ENCODE assay signal across 1 cellular context in the genomic region with DNA sequence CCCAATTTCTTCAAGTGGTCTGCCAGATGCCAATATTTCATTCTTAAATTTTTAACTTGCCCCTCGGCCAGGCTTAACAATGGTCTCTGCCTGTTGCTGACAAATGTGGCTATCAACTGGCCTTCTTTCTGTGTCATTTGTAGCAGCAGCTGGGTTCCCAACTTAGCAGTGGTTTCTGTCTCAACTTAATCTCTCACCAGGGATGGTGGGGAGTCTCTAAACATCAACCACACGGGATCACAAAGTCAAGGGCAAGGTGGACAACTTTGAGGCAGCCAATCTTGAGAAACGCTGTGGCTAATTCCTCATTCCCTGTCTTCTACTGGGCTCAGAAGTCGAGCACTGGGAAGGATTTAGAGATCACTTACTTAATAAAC.
TF ChIP-seq lines count a peak whose summit lies in the region.

No MANE protein-coding gene starts in this region.

TF ChIP-seq in H1, 55 proteins besides CTCF, POLR2A, EP300 and RAD21 (continued from another document):
- TF ChIP-seq ATF3 (IDR thresholded peaks at IDR 0.05; ENCODE audit: insufficient read depth, low read depth, low read length) (no peak), HDAC6 (IDR thresholded peaks at IDR 0.05; ENCODE audit: low read depth, low read length) (no peak), SIRT6 (IDR thresholded peaks at IDR 0.05; ENCODE audit: low read length) (no peak), RBBP5 (IDR thresholded peaks at IDR 0.05; ENCODE audit: borderline replicate concordance, low read depth, low read length) (no peak), TBP (IDR thresholded peaks at IDR 0.05; ENCODE audit: low read depth, low read length) (no peak), CREB1 (IDR thresholded peaks at IDR 0.05) (no peak), RXRA (IDR thresholded peaks at IDR 0.05; ENCODE audit: insufficient read depth, low read depth, low read length) (no peak), NANOG (IDR thresholded peaks at IDR 0.05; ENCODE audit: insufficient read depth, low read depth, low read length, poor library complexity, severe bottlenecking) (no peak), BRCA1 (IDR thresholded peaks at IDR 0.05; ENCODE audit: low read depth, low read length) (no peak), CBX8 (IDR thresholded peaks at IDR 0.05; ENCODE audit: borderline replicate concordance, low read depth, low read length) (no peak), SP1 (IDR thresholded peaks at IDR 0.05; ENCODE audit: low read depth, low read length) (no peak)
- TF ChIP-seq, protein P1, sequence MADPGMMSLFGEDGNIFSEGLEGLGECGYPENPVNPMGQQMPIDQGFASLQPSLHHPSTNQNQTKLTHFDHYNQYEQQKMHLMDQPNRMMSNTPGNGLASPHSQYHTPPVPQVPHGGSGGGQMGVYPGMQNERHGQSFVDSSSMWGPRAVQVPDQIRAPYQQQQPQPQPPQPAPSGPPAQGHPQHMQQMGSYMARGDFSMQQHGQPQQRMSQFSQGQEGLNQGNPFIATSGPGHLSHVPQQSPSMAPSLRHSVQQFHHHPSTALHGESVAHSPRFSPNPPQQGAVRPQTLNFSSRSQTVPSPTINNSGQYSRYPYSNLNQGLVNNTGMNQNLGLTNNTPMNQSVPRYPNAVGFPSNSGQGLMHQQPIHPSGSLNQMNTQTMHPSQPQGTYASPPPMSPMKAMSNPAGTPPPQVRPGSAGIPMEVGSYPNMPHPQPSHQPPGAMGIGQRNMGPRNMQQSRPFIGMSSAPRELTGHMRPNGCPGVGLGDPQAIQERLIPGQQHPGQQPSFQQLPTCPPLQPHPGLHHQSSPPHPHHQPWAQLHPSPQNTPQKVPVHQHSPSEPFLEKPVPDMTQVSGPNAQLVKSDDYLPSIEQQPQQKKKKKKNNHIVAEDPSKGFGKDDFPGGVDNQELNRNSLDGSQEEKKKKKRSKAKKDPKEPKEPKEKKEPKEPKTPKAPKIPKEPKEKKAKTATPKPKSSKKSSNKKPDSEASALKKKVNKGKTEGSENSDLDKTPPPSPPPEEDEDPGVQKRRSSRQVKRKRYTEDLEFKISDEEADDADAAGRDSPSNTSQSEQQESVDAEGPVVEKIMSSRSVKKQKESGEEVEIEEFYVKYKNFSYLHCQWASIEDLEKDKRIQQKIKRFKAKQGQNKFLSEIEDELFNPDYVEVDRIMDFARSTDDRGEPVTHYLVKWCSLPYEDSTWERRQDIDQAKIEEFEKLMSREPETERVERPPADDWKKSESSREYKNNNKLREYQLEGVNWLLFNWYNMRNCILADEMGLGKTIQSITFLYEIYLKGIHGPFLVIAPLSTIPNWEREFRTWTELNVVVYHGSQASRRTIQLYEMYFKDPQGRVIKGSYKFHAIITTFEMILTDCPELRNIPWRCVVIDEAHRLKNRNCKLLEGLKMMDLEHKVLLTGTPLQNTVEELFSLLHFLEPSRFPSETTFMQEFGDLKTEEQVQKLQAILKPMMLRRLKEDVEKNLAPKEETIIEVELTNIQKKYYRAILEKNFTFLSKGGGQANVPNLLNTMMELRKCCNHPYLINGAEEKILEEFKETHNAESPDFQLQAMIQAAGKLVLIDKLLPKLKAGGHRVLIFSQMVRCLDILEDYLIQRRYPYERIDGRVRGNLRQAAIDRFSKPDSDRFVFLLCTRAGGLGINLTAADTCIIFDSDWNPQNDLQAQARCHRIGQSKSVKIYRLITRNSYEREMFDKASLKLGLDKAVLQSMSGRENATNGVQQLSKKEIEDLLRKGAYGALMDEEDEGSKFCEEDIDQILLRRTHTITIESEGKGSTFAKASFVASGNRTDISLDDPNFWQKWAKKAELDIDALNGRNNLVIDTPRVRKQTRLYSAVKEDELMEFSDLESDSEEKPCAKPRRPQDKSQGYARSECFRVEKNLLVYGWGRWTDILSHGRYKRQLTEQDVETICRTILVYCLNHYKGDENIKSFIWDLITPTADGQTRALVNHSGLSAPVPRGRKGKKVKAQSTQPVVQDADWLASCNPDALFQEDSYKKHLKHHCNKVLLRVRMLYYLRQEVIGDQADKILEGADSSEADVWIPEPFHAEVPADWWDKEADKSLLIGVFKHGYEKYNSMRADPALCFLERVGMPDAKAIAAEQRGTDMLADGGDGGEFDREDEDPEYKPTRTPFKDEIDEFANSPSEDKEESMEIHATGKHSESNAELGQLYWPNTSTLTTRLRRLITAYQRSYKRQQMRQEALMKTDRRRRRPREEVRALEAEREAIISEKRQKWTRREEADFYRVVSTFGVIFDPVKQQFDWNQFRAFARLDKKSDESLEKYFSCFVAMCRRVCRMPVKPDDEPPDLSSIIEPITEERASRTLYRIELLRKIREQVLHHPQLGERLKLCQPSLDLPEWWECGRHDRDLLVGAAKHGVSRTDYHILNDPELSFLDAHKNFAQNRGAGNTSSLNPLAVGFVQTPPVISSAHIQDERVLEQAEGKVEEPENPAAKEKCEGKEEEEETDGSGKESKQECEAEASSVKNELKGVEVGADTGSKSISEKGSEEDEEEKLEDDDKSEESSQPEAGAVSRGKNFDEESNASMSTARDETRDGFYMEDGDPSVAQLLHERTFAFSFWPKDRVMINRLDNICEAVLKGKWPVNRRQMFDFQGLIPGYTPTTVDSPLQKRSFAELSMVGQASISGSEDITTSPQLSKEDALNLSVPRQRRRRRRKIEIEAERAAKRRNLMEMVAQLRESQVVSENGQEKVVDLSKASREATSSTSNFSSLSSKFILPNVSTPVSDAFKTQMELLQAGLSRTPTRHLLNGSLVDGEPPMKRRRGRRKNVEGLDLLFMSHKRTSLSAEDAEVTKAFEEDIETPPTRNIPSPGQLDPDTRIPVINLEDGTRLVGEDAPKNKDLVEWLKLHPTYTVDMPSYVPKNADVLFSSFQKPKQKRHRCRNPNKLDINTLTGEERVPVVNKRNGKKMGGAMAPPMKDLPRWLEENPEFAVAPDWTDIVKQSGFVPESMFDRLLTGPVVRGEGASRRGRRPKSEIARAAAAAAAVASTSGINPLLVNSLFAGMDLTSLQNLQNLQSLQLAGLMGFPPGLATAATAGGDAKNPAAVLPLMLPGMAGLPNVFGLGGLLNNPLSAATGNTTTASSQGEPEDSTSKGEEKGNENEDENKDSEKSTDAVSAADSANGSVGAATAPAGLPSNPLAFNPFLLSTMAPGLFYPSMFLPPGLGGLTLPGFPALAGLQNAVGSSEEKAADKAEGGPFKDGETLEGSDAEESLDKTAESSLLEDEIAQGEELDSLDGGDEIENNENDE (IDR thresholded peaks at IDR 0.05; ENCODE audit: insufficient replicate concordance, low read length) = no peak
TF ChIP-seq in H1: peak in this region for 0.
